8 cellular contexts compared by ENCODE assay signal in the genomic region with DNA sequence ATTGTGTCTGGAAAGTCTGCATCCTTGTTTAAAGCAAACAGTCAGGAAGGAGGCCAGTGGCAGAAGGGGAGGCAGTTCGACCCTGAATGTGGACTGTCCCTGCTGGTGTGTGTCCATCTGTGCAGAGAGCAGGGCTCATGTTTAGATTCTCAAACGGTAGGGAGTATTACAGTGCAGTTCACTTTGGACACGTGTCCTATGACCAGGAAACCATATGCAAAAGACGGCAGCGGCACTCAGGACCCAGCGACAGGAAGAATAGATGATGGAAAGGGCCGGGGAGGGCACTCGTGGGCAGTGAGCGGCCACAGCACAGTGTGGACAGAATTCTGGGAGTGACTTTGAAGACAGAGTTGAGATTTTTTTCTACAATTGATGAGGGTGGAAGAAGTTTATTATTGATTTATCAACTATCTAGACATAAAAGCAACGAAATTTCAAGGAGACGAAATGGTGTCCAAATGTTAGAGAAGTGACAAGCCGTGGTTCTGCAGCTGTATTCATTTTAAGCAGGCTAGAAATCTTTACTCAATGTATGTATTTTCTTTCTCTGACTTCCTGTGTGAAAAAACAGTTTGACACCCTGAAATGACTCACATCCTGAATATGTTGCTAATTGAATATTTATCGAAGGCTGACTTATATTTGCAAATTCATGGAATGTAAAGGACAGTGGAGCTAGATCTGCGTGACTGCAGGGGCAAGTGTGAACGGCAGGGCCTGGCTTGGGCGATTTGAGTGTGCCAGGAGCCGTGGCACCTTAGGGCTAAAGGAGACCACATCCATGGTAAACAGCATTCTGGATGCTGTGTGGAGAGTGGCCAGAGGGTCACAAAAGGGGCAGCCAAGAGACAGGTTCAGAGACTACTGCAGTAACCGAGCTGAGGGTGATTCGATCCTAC.
A peak's percentile ranks its signal among the peaks of the same experiment; 100 is the strongest.
DNase-seq lines count a peak whose midpoint lies in the region; ATAC-seq, FAIRE-seq and TF ChIP-seq lines count a peak whose summit lies in the region.

No MANE protein-coding gene starts in this region.

- ATAC-seq in GM18868 (IDR thresholded peaks at IDR 0.05; ENCODE audit: unreplicated experiment) (peak; percentile 70), HG02970 (IDR thresholded peaks at IDR 0.05; ENCODE audit: low FRiP score, unreplicated experiment) (peak; percentile 70)

- TF ChIP-seq POLR2A in Peyer's patch (IDR thresholded peaks at IDR 0.05) = no peak
- TF ChIP-seq POLR2A in endothelial cell of umbilical vein (IDR thresholded peaks at IDR 0.05; ENCODE audit: low read depth, low read length) = peak; percentile 39
- no peak for TF ChIP-seq POLR2A in stomach (IDR thresholded peaks at IDR 0.05)

- no peaks in the 10 kb centered on the region for H3K36me3 ChIP-seq in Peyer's patch
- no peaks in the 10 kb centered on the region for H3K36me3 ChIP-seq in endothelial cell of umbilical vein (ENCODE audit: control insufficient read depth in 2 of 2, extremely low read depth in 1 of 2, insufficient read depth in 2 of 2, low read length in 2 of 2)
- H3K36me3 ChIP-seq in stomach = no peaks in the 10 kb centered on the region

- no peak for TF ChIP-seq EP300 in stomach (IDR thresholded peaks at IDR 0.05)

- CTCF ChIA-PET in endothelial cell of umbilical vein (lab: Charles Lee) = interaction anchor here (0.6 to 2.3 kb wide), 5 partner anchors 31 to 49 kb away, joined by 3 to 5 read pairs (median 3); no protein-coding TSS in a partner anchor

- peak overlapping the region; percentile 58 for H3K9ac ChIP-seq in endothelial cell of umbilical vein (replicated peaks; ENCODE audit: extremely low read depth, insufficient read depth, low read length)

- H3K79me2 ChIP-seq in endothelial cell of umbilical vein (ENCODE audit: control insufficient read depth, insufficient read depth, low read length) = no peaks in the 10 kb centered on the region

- no peaks in the 10 kb centered on the region for H3K9me1 ChIP-seq in endothelial cell of umbilical vein (replicated peaks; ENCODE audit: control insufficient read depth, extremely low read depth, insufficient read depth, low read length)

- H2AFZ ChIP-seq in endothelial cell of umbilical vein (ENCODE audit: low read depth, low read length) = peak overlapping the region; percentile 80

- no peaks in the 10 kb centered on the region for H3K9me3 ChIP-seq in Peyer's patch
- no peaks in the 10 kb centered on the region for H3K9me3 ChIP-seq in endothelial cell of umbilical vein (replicated peaks; ENCODE audit: control insufficient read depth, insufficient read depth, low read length)
- H3K9me3 ChIP-seq in stomach = no peaks in the 10 kb centered on the region

- WGBS in stomach, 5 donors = 70 to 76% (median 74%) methylated on average over 19 of the region's 19 CpGs

- H3K4me3 ChIP-seq in Peyer's patch (peak overlapping the region in 1 of 4 donors; percentile 12), endothelial cell of umbilical vein (replicated peaks in 1 of 3; ENCODE audit: insufficient read depth in 1 of 3, low read depth in 1 of 3, low read length in 3 of 3) (peak overlapping the region in 1 of 3 experiments; percentile 19), stomach (no peak overlapping the region)

- H3K27me3 ChIP-seq in Peyer's patch (no peaks in the 10 kb centered on the region), endothelial cell of umbilical vein (ENCODE audit: control insufficient read depth in 2 of 2, insufficient read depth in 2 of 2, low read length in 2 of 2) (no peaks in the 10 kb centered on the region), stomach (no peaks in the 10 kb centered on the region)

- TSS peak; percentile 58 for BruUV-seq in endothelial cell of umbilical vein (replicated peaks; lab: Mats Ljungman, UMichigan)

- peak overlapping the region; percentile 80 for H3K4me2 ChIP-seq in endothelial cell of umbilical vein (ENCODE audit: insufficient read depth, low read length)

- POLR2A ChIA-PET in endothelial cell of umbilical vein (lab: Charles Lee) = interaction anchor here (0.8 kb wide), 1 partner anchor 74 kb away, joined by 3 read pairs; no protein-coding TSS in a partner anchor

- no peaks in the 10 kb centered on the region for H4K20me1 ChIP-seq in endothelial cell of umbilical vein (replicated peaks; ENCODE audit: control insufficient read depth, extremely low read depth, insufficient read depth, low read length)

- dilution Hi-C loops in endothelial cell of umbilical vein (cut with MboI; ENCODE audit: extremely low pct_ligation_motif_present, low sequenced_read_pairs) = no loop called here

- TF ChIP-seq CTCF in Peyer's patch (IDR thresholded peaks at IDR 0.05) (no peak), endothelial cell of umbilical vein (IDR thresholded peaks at IDR 0.05; ENCODE audit: extremely low read depth in 1 of 2, insufficient read depth in 1 of 2, low read depth in 1 of 2, low read length in 2 of 2) (no peak), stomach (IDR thresholded peaks at IDR 0.05) (no peak)

- peak overlapping the region; percentile 4 to 55 (median 51) for H3K27ac ChIP-seq in Peyer's patch
- H3K27ac ChIP-seq in endothelial cell of umbilical vein (ENCODE audit: insufficient read depth, low read depth, low read length) = peak overlapping the region; percentile 82
- H3K27ac ChIP-seq in stomach = peak overlapping the region in 4 of 5 donors; percentile 14 to 57 (median 44)

- DNase-seq in AML-193 (lab: John Stamatoyannopoulos, UW) (peak; percentile 52 to 61), Peyer's patch (peak in 2 of 3 donors; percentile 52 to 56), endothelial cell of umbilical vein (ENCODE audit: low read depth, low spot score) (peak; percentile 75), stomach (no peak), NCI-H345 (lab: John Stamatoyannopoulos, UW) (no peak), AG08395 (ENCODE audit: low spot score) (no peak)

- FAIRE-seq in endothelial cell of umbilical vein (lab: Jason Lieb, UNC) = peak; percentile 73

- intact Hi-C loops in endothelial cell of umbilical vein (cut with micrococcal nuclease) (loop anchor here (1.0 to 5.0 kb wide), 2 partner anchors 77 to 218 kb away; a partner anchor contains a TSS), stomach (cut with DNase I; ENCODE audit: low total_unique reads) (no loop called here)

- peaks cover 0 to 2% (median 0%) of the 10 kb centered on the region in 4 donors for H3K4me1 ChIP-seq in Peyer's patch
- H3K4me1 ChIP-seq in endothelial cell of umbilical vein (ENCODE audit: control insufficient read depth, extremely low read depth, insufficient read depth, low read length) = peaks cover 39% of the 10 kb centered on the region
- H3K4me1 ChIP-seq in stomach = peaks cover 0 to 10% (median 0%) of the 10 kb centered on the region in 4 donors

TF ChIP-seq in endothelial cell of umbilical vein, 7 proteins besides CTCF, POLR2A, EP300 and RAD21:
- TF ChIP-seq, protein P1, sequence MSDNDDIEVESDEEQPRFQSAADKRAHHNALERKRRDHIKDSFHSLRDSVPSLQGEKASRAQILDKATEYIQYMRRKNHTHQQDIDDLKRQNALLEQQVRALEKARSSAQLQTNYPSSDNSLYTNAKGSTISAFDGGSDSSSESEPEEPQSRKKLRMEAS (IDR thresholded peaks at IDR 0.05; ENCODE audit: insufficient read depth, insufficient read length) = peak; percentile 7
- no peak for TF ChIP-seq POLR2AphosphoS5 (IDR thresholded peaks at IDR 0.05; ENCODE audit: insufficient read depth, low read depth, low read length)
- TF ChIP-seq JUN (IDR thresholded peaks at IDR 0.05; ENCODE audit: borderline replicate concordance, insufficient read depth, insufficient read length, low read depth) = peak; percentile 86
- peak; percentile 50 for TF ChIP-seq FOS (IDR thresholded peaks at IDR 0.05; ENCODE audit: borderline replicate concordance, insufficient read depth, low read length)
TF ChIP-seq in endothelial cell of umbilical vein: peak in this region for 3.

Comparison
In these comparisons a context has a peak if more than half of its experiments do, and no peak if none do; other contexts are left out.
1. DNase-seq: peak in AML-193 (2 of 2), Peyer's patch (2 of 3) and endothelial cell of umbilical vein (single experiment); none in stomach (single experiment), NCI-H345 (single experiment) and AG08395 (single experiment).
2. Peak in every context shown above with its lines, with median percentiles within 50 percentile points of each other: H3K27ac ChIP-seq.